In the genomic region with DNA sequence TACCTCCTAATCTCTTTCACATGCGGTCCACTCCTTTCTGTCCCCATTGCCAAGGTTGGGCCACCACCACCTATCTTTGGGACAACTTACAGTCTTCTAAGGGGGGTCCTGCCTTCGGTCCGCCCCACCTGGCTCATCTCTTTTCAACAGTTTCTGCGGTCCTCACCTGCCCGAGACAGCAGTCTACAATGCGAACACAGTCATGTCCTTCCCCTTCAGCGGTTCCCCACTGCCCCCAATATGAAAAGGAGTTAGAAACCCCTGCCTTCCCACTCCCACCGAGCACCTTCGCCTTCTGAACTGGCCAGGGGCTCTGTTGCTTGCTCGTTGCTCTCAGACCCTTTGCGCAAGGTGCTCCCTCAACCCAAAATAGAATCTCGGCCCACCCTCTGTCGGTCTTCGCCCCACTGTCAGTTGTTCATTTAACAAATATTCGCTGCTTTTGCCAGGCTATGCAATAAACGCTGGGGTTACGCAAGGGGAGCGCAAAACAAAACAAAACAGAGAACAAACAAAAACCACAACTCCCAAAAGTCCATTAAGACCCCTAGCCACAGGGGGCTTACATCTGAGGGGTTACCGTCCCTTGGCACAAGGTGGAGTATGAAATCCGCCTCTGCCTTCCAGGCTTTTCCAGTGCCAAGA, we compare ENCODE assay signal across 8 cellular contexts. TPM values are rescaled to one million over a fixed set of nuclear protein-coding genes. Genes with fewer than 3 reads are reported as not detected.
A peak's percentile ranks its signal among the peaks of the same experiment; 100 is the strongest.
DNase-seq lines count a peak whose midpoint lies in the region; ATAC-seq and TF ChIP-seq lines count a peak whose summit lies in the region.

No MANE protein-coding gene starts in this region.

- peaks cover 36% of the 10 kb centered on the region for H3K4me1 Mint-ChIP-seq in activated naive CD4-positive, alpha-beta T cell treated with anti-CD3 and anti-CD28 coated beads, Interleukin-2, amount 50 U/mL, for 24 hours

- no peaks in the 10 kb centered on the region for H3K9me3 ChIP-seq in lung (ENCODE audit: control insufficient read depth in 2 of 2, insufficient read depth in 1 of 2, low read length in 1 of 2)
- H3K9me3 ChIP-seq in vagina: no peaks in the 10 kb centered on the region

- no peak for TF ChIP-seq CTCF in lung (IDR thresholded peaks at IDR 0.05; ENCODE audit: control extremely low read depth, extremely low read depth)
- no peak for TF ChIP-seq CTCF in vagina (IDR thresholded peaks at IDR 0.05)

- no peaks in the 10 kb centered on the region for H3K27me3 ChIP-seq in lung (ENCODE audit: control insufficient read depth, insufficient read depth)
- no peaks in the 10 kb centered on the region for H3K27me3 ChIP-seq in vagina

- peaks cover 8% of the 10 kb centered on the region for H3K36me3 Mint-ChIP-seq in activated naive CD4-positive, alpha-beta T cell treated with anti-CD3 and anti-CD28 coated beads, Interleukin-2, amount 50 U/mL, for 24 hours

- H3K27ac ChIP-seq in caudate nucleus (ENCODE audit: low read depth, low read length): peak overlapping the region; percentile 52
- H3K27ac ChIP-seq in lung (ENCODE audit: low read depth in 1 of 2, low read length in 1 of 2): peak overlapping the region in 1 of 2 donors; percentile 50
- H3K27ac ChIP-seq in vagina: peak overlapping the region; percentile 67

- no peak for TF ChIP-seq POLR2A in vagina (IDR thresholded peaks at IDR 0.05)

- 31 to 35% methylated on average over 20 of the region's 20 CpGs for WGBS in lung, 2 donors

- H3K4me1 ChIP-seq in lung (ENCODE audit: control insufficient read depth in 2 of 2, insufficient read depth in 2 of 2, low read length in 2 of 2) (peaks cover 0 to 2% of the 10 kb centered on the region in 2 donors), vagina (peaks cover 18% of the 10 kb centered on the region)

- intact Hi-C loops in vagina (cut with DNase I): no loop called here

- no peaks in the 10 kb centered on the region for H3K9me3 Mint-ChIP-seq in activated naive CD4-positive, alpha-beta T cell treated with anti-CD3 and anti-CD28 coated beads, Interleukin-2, amount 50 U/mL, for 24 hours

- H3K27me3 Mint-ChIP-seq in activated naive CD4-positive, alpha-beta T cell treated with anti-CD3 and anti-CD28 coated beads, Interleukin-2, amount 50 U/mL, for 24 hours: no peaks in the 10 kb centered on the region

- DNase-seq in activated naive CD4-positive, alpha-beta T cell treated with Interleukin-2 at 50 U/mL for 16 hours: no peak
- DNase-seq in caudate nucleus (lab: John Stamatoyannopoulos, UW) (no peak), lung (ENCODE audit: low spot score) (no peak), vagina (ENCODE audit: extremely low spot score in 2 of 2) (no peak), NCI-H2107 treated with DMSO at 0.1 percent for 48 hours (lab: John Stamatoyannopoulos, UW; ENCODE audit: unreplicated experiment) (no peak), nucleus accumbens (lab: John Stamatoyannopoulos, UW) (no peak)

- peak overlapping the region; percentile 97 for H3K4me3 Mint-ChIP-seq in activated naive CD4-positive, alpha-beta T cell treated with anti-CD3 and anti-CD28 coated beads, Interleukin-2, amount 50 U/mL, for 24 hours

- H3K4me3 ChIP-seq in lung: peak overlapping the region; percentile 66
- H3K4me3 ChIP-seq in vagina: peak overlapping the region; percentile 58 to 79

- H3K27ac Mint-ChIP-seq in activated naive CD4-positive, alpha-beta T cell treated with anti-CD3 and anti-CD28 coated beads, Interleukin-2, amount 50 U/mL, for 24 hours: peak overlapping the region; percentile 92

- H3K36me3 ChIP-seq in lung (ENCODE audit: control insufficient read depth in 2 of 2, insufficient read depth in 2 of 2, low read length in 2 of 2) (no peaks in the 10 kb centered on the region), vagina (no peaks in the 10 kb centered on the region)

- peak; percentile 1 for ATAC-seq in lung (ENCODE audit: insufficient read depth, low FRiP score)
- ATAC-seq in HG03342 (IDR thresholded peaks at IDR 0.05; ENCODE audit: unreplicated experiment): no peak

RNA-seq across cellular contexts. Expression of a gene that starts 0.6 kb away (rescaled TPM):
- 10 to 100 TPM in 1 of 2 donors, 1 to 10 TPM in 1; 8.6 to 11.9 TPM for total RNA-seq in lung
- 1 to 10 TPM; 3.2 to 4.0 TPM for polyA plus RNA-seq in lung
- 9.1 TPM for total RNA-seq in vagina

RNA-seq across cellular contexts. Expression of a gene that starts 21.8 kb away (rescaled TPM):
- not detected for total RNA-seq in lung
- polyA plus RNA-seq in lung: not detected
- total RNA-seq in vagina: not detected
